ENCODE assay signal across 9 cellular contexts in genomic region chr4:173528378-173529321, GRCh38. TPM values are rescaled to one million over a fixed set of nuclear protein-coding genes. Genes with fewer than 3 reads are reported as not detected.
DNase-seq lines count a peak whose midpoint lies in the region; ATAC-seq and TF ChIP-seq lines count a peak whose summit lies in the region.
"Had no signal": no experiment of that assay in that cellular context is flagged by ENCODE, and none has a peak within 500 bp of the region (broad histone marks: within the 10 kb centered on the region; RNA-seq: fewer than 3 reads in every experiment).

No MANE protein-coding gene starts in this region.

- CTCF ChIA-PET in activated CD4-positive, alpha-beta T cell treated with anti-CD3 and anti-CD28 coated beads, Interleukin-2, amount 10 ng/mL, durations not matched to agents 7 days and 5 days (lab: Charles Lee), result interaction anchor here (0.9 to 1.3 kb wide), 2 partner anchors 18 to 691 kb away, joined by 3 read pairs; no protein-coding TSS in a partner anchor
- CTCF ChIA-PET in activated CD8-positive, alpha-beta memory T cell treated with anti-CD3 and anti-CD28 coated beads, Interleukin-2, amount 10 ng/mL, durations not matched to agents 7 days and 5 days (lab: Charles Lee), result no interaction called here

- peaks cover 9% of the 10 kb centered on the region for H3K9me3 Mint-ChIP-seq in activated CD4-positive, alpha-beta T cell treated with anti-CD3 and anti-CD28 coated beads, Interleukin-2, amount 10 ng/mL, durations not matched to agents 7 days and 5 days
- no peaks in the 10 kb centered on the region for H3K9me3 Mint-ChIP-seq in activated CD8-positive, alpha-beta memory T cell treated with anti-CD3 and anti-CD28 coated beads, Interleukin-2, amount 10 ng/mL, durations not matched to agents 7 days and 5 days (ENCODE audit: low read depth)

- H3K4me3 Mint-ChIP-seq in activated CD4-positive, alpha-beta T cell treated with anti-CD3 and anti-CD28 coated beads, Interleukin-2, amount 10 ng/mL, durations not matched to agents 7 days and 5 days, result peak overlapping the region; percentile 47
- peak overlapping the region; percentile 9 for H3K4me3 Mint-ChIP-seq in activated CD8-positive, alpha-beta memory T cell treated with anti-CD3 and anti-CD28 coated beads, Interleukin-2, amount 10 ng/mL, durations not matched to agents 7 days and 5 days

- peaks cover 11% of the 10 kb centered on the region for H3K4me1 Mint-ChIP-seq in activated CD4-positive, alpha-beta T cell treated with anti-CD3 and anti-CD28 coated beads, Interleukin-2, amount 10 ng/mL, durations not matched to agents 7 days and 5 days
- peaks cover 10% of the 10 kb centered on the region for H3K4me1 Mint-ChIP-seq in activated CD8-positive, alpha-beta memory T cell treated with anti-CD3 and anti-CD28 coated beads, Interleukin-2, amount 10 ng/mL, durations not matched to agents 7 days and 5 days

- no peaks in the 10 kb centered on the region for H3K9me3 ChIP-seq in iPS DF 6.9 (ENCODE audit: control insufficient read depth, insufficient read depth, low read length)
- no peaks in the 10 kb centered on the region for H3K9me3 ChIP-seq in testis

- H3K36me3 Mint-ChIP-seq in activated CD4-positive, alpha-beta T cell treated with anti-CD3 and anti-CD28 coated beads, Interleukin-2, amount 10 ng/mL, durations not matched to agents 7 days and 5 days (ENCODE audit: low read depth), result peaks cover 11% of the 10 kb centered on the region
- H3K36me3 Mint-ChIP-seq in activated CD8-positive, alpha-beta memory T cell treated with anti-CD3 and anti-CD28 coated beads, Interleukin-2, amount 10 ng/mL, durations not matched to agents 7 days and 5 days, result peaks cover 2% of the 10 kb centered on the region

- H3K4me1 ChIP-seq in iPS DF 6.9 (ENCODE audit: control insufficient read depth, insufficient read depth, low read length), result no peaks in the 10 kb centered on the region; the same call in 1 of the 2 replicates
- peaks cover 6% of the 10 kb centered on the region for H3K4me1 ChIP-seq in testis

- no peak for TF ChIP-seq POLR2A in testis (IDR thresholded peaks at IDR 0.05)

- H3K36me3 ChIP-seq in iPS DF 6.9 (ENCODE audit: control insufficient read depth, insufficient read depth, low read length), result no peaks in the 10 kb centered on the region
- H3K36me3 ChIP-seq in testis (ENCODE audit: low read depth, missing control alignments), result no peaks in the 10 kb centered on the region

- no peak for TF ChIP-seq CTCF in testis (IDR thresholded peaks at IDR 0.05)

- peaks cover 86% of the 10 kb centered on the region for H3K27me3 Mint-ChIP-seq in activated CD4-positive, alpha-beta T cell treated with anti-CD3 and anti-CD28 coated beads, Interleukin-2, amount 10 ng/mL, durations not matched to agents 7 days and 5 days
- peaks cover 91% of the 10 kb centered on the region for H3K27me3 Mint-ChIP-seq in activated CD8-positive, alpha-beta memory T cell treated with anti-CD3 and anti-CD28 coated beads, Interleukin-2, amount 10 ng/mL, durations not matched to agents 7 days and 5 days

- no peak overlapping the region for H3K27ac ChIP-seq in iPS DF 6.9 (ENCODE audit: low read length)
- peak overlapping the region; percentile 78 to 91 for H3K27ac ChIP-seq in testis

- WGBS in iPS DF 6.9 (ENCODE audit: insufficient coverage, insufficient read length), result no CpG with 5 or more reads among the region's 75 CpGs
- 12 to 15% methylated on average over 27 to 28 of the region's 75 CpGs for WGBS in testis, 2 donors

- POLR2A ChIA-PET in activated CD4-positive, alpha-beta T cell treated with anti-CD3 and anti-CD28 coated beads, Interleukin-2, amount 10 ng/mL, durations not matched to agents 7 days and 5 days (lab: Charles Lee), result no interaction called here

- no peak for ATAC-seq in activated CD8-positive, alpha-beta memory T cell treated with anti-CD3 and anti-CD28 coated beads, Interleukin-2, amount 10 ng/mL, durations not matched to agents 7 days and 5 days
- no peak for ATAC-seq in GM21515 (IDR thresholded peaks at IDR 0.05; ENCODE audit: unreplicated experiment)

- H3K27ac Mint-ChIP-seq in activated CD4-positive, alpha-beta T cell treated with anti-CD3 and anti-CD28 coated beads, Interleukin-2, amount 10 ng/mL, durations not matched to agents 7 days and 5 days, result peak overlapping the region; percentile 80
- peak overlapping the region; percentile 73 for H3K27ac Mint-ChIP-seq in activated CD8-positive, alpha-beta memory T cell treated with anti-CD3 and anti-CD28 coated beads, Interleukin-2, amount 10 ng/mL, durations not matched to agents 7 days and 5 days

- peaks cover 93% of the 10 kb centered on the region for H3K27me3 ChIP-seq in iPS DF 6.9 (ENCODE audit: control insufficient read depth, insufficient read depth, low read length)
- no peaks in the 10 kb centered on the region for H3K27me3 ChIP-seq in testis

- DNase-seq in activated CD4-positive, alpha-beta T cell treated with anti-CD3 and anti-CD28 coated beads, Interleukin-2, amount 10 ng/mL, durations not matched to agents 7 days and 5 days, result no peak
- DNase-seq in activated CD4-positive, alpha-beta T cell treated with anti-CD3 and anti-CD28 coated beads, Interleukin-2, amount 50 U/mL, for 48 hours, result no peak
- peak; percentile 31 for DNase-seq in activated CD8-positive, alpha-beta memory T cell treated with anti-CD3 and anti-CD28 coated beads, Interleukin-2, amount 10 ng/mL, durations not matched to agents 7 days and 5 days
- DNase-seq in iPS DF 6.9 (ENCODE audit: low read depth, low spot score) (no peak), testis (no peak), NCI-H510A treated with DMSO at 0.1 percent for 48 hours (lab: John Stamatoyannopoulos, UW) (no peak), T-helper 9 cell (no peak)
- DNase-seq: NCI-H524 treated with DMSO at 0.1 percent for 48 hours had no signal

- intact Hi-C loops in testis (cut with DNase I; ENCODE audit: low total_unique reads), result no loop called here

- H3K4me3 ChIP-seq in iPS DF 6.9 (ENCODE audit: low read length), result 0 out of 2 replicates have a peak overlapping the region, but pooled peaks have one; percentile 0
- peak overlapping the region; percentile 68 to 70 for H3K4me3 ChIP-seq in testis

RNA-seq across cellular contexts. Expression of gene HAND2, which starts 1.4 kb away (rescaled TPM):
- total RNA-seq in activated CD4-positive, alpha-beta T cell treated with anti-CD3 and anti-CD28 coated beads, Interleukin-2, amount 10 ng/mL, durations not matched to agents 7 days and 5 days, result not detected
- total RNA-seq in activated CD8-positive, alpha-beta memory T cell treated with anti-CD3 and anti-CD28 coated beads, Interleukin-2, amount 10 ng/mL, durations not matched to agents 7 days and 5 days, result not detected
- total RNA-seq in testis, result 10 to 100 TPM in 1 of 2 donors, 1 to 10 TPM in 1; 9.4 to 12.3 TPM
- 3.5 TPM for polyA plus RNA-seq in testis (ENCODE audit: insufficient read depth, low read depth, low replicate concordance)

Comparison
In these comparisons a context has a peak if more than half of its experiments do, and no peak if none do; other contexts are left out.
1. RNA of gene HAND2, which starts 1.4 kb away (total RNA-seq): 9.4 to 12.3 TPM in testis; not detected in activated CD4-positive, alpha-beta T cell treated with anti-CD3 and anti-CD28 coated beads, Interleukin-2, amount 10 ng/mL, durations not matched to agents 7 days and 5 days and not detected in activated CD8-positive, alpha-beta memory T cell treated with anti-CD3 and anti-CD28 coated beads, Interleukin-2, amount 10 ng/mL, durations not matched to agents 7 days and 5 days; every median in the first group is over 10 times any median in the second.